10 cellular contexts compared by ENCODE assay signal in genomic region chr3:59425942-59426341, GRCh38.
A peak's percentile ranks its signal among the peaks of the same experiment; 100 is the strongest.
DNase-seq lines count a peak whose midpoint lies in the region; ATAC-seq lines count a peak whose summit lies in the region.
"Had no signal": no experiment of that assay in that cellular context is flagged by ENCODE, and none has a peak within 500 bp of the region (broad histone marks: within the 10 kb centered on the region; RNA-seq: fewer than 3 reads in every experiment).

No MANE protein-coding gene starts in this region.

- peak overlapping the region; percentile 44 to 98 for H2BK12ac ChIP-seq in mesenchymal stem cell (ENCODE audit: low read length in 2 of 2)

- no peak overlapping the region for H3K4me3 ChIP-seq in mesenchymal stem cell (ENCODE audit: insufficient read depth in 1 of 2, low read depth in 1 of 2, low read length in 2 of 2)
- H3K4me3 ChIP-seq: A549 had no signal

- peak overlapping the region; percentile 76 for H2AK5ac ChIP-seq in mesenchymal stem cell (ENCODE audit: low read length, severe bottlenecking)

- peak; percentile 52 for DNase-seq in activated naive CD4-positive, alpha-beta T cell treated with Interleukin-2 at 50 U/mL for 16 hours
- DNase-seq in activated naive CD4-positive, alpha-beta T cell (lab: John Stamatoyannopoulos, UW), result no peak
- DNase-seq in activated CD8-positive, alpha-beta memory T cell treated with anti-CD3 and anti-CD28 coated beads, Interleukin-2, amount 50 U/mL, for 48 hours, result peak; percentile 66
- DNase-seq in mesenchymal stem cell, result no peak
- DNase-seq in A172 (ENCODE audit: low spot score), result no peak

- H3K9me3 ChIP-seq in mesenchymal stem cell (ENCODE audit: control insufficient read depth, low read length), result no peaks in the 10 kb centered on the region
- H3K9me3 ChIP-seq: A549, neutrophil had no signal

- no peak overlapping the region for H3K14ac ChIP-seq in mesenchymal stem cell (ENCODE audit: low read length in 2 of 2)

- no peak overlapping the region for H3K9ac ChIP-seq in mesenchymal stem cell (ENCODE audit: low read length)

- H2BK15ac ChIP-seq in mesenchymal stem cell (ENCODE audit: low read depth, poor library complexity, severe bottlenecking), result no peak overlapping the region

- 62% methylated on average over 4 of the region's 5 CpGs for WGBS in mesenchymal stem cell

- peak overlapping the region; percentile 69 to 92 for H3K4ac ChIP-seq in mesenchymal stem cell (ENCODE audit: low read depth in 1 of 2, low read length in 2 of 2)

- H3K4me1 ChIP-seq in mesenchymal stem cell (ENCODE audit: control insufficient read depth, insufficient read depth, low read depth, low read length), result peaks cover 8% of the 10 kb centered on the region
- H3K4me1 ChIP-seq: A549 had no signal

- H4K91ac ChIP-seq in mesenchymal stem cell (ENCODE audit: low read length), result peak overlapping the region; percentile 87

- peak overlapping the region; percentile 36 for H3K27ac ChIP-seq in mesenchymal stem cell (ENCODE audit: low read length, poor library complexity, severe bottlenecking)
- H3K27ac ChIP-seq: A549, neutrophil had no signal

- no peaks in the 10 kb centered on the region for H3K36me3 ChIP-seq in mesenchymal stem cell (ENCODE audit: control insufficient read depth in 1 of 2, insufficient read depth in 2 of 2, low read depth in 1 of 2, low read length in 2 of 2)
- H3K36me3 ChIP-seq: neutrophil had no signal

- H4K8ac ChIP-seq in mesenchymal stem cell (ENCODE audit: low read length), result peak overlapping the region; percentile 47

- no peak overlapping the region for H2BK5ac ChIP-seq in mesenchymal stem cell (ENCODE audit: low read depth, low read length, poor library complexity, severe bottlenecking)

- H3K18ac ChIP-seq in mesenchymal stem cell (ENCODE audit: low read depth in 1 of 2, low read length in 2 of 2), result peak overlapping the region; percentile 68 to 94

- no peak for ATAC-seq in GM19023 (IDR thresholded peaks at IDR 0.05; ENCODE audit: unreplicated experiment)
- no peak for ATAC-seq in GM18858 (IDR thresholded peaks at IDR 0.05; ENCODE audit: unreplicated experiment)
- no peak for ATAC-seq in HG02610 (IDR thresholded peaks at IDR 0.05; ENCODE audit: unreplicated experiment)

- H3K23ac ChIP-seq in mesenchymal stem cell (ENCODE audit: low read length in 2 of 2), result no peak overlapping the region

- H2AFZ ChIP-seq in mesenchymal stem cell (ENCODE audit: low read depth, low read length), result no peak overlapping the region

- peaks cover 0 to 37% of the 10 kb centered on the region in 2 experiments for H3K27me3 ChIP-seq in mesenchymal stem cell (ENCODE audit: control insufficient read depth in 1 of 2, insufficient read depth in 1 of 2, low read length in 2 of 2)

- peak overlapping the region; percentile 57 for H2BK120ac ChIP-seq in mesenchymal stem cell (ENCODE audit: low read depth, low read length)

- no peaks in the 10 kb centered on the region for H3K79me1 ChIP-seq in mesenchymal stem cell (replicated peaks; ENCODE audit: low read length, poor library complexity, severe bottlenecking)

- no peak overlapping the region for H3K4me2 ChIP-seq in mesenchymal stem cell (ENCODE audit: low read length, poor library complexity, severe bottlenecking)
- H3K4me2 ChIP-seq: A549 had no signal

Comparison
In these comparisons a context has a peak if more than half of its experiments do, and no peak if none do; other contexts are left out.
1. DNase-seq: peak in activated naive CD4-positive, alpha-beta T cell treated with Interleukin-2 at 50 U/mL for 16 hours (single experiment) and activated CD8-positive, alpha-beta memory T cell treated with anti-CD3 and anti-CD28 coated beads, Interleukin-2, amount 50 U/mL, for 48 hours (single experiment); none in activated naive CD4-positive, alpha-beta T cell (0 of 4), mesenchymal stem cell (single experiment) and A172 (single experiment).